1 cellular context compared by ENCODE assay signal in genomic region chr21:39016740-39017315, GRCh38.
TF ChIP-seq lines count a peak whose summit lies in the region.

No MANE protein-coding gene starts in this region.

TF ChIP-seq in HepG2, 621 proteins besides CTCF, POLR2A, EP300 and RAD21 (continued from another document):
- TF ChIP-seq CEBPZ (IDR thresholded peaks at IDR 0.05; ENCODE audit: low read length) (no peak), ZNF572 (CRISPR knock-in tag; IDR thresholded peaks at IDR 0.05) (no peak), SMARCE1 (IDR thresholded peaks at IDR 0.05; ENCODE audit: borderline replicate concordance) (no peak), DNMT3B (CRISPR knock-in tag; conservative IDR thresholded peaks at IDR 0.05) (no peak), ZEB1 (IDR thresholded peaks at IDR 0.05; ENCODE audit: insufficient replicate concordance, low read depth) (no peak)
